In genomic region chr11:117037279-117037951, GRCh38 we compare ENCODE assay signal across 10 cellular contexts.
A peak's percentile ranks its signal among the peaks of the same experiment; 100 is the strongest.
DNase-seq lines count a peak whose midpoint lies in the region; ATAC-seq, FAIRE-seq and TF ChIP-seq lines count a peak whose summit lies in the region.
"Had no signal": no experiment of that assay in that cellular context is flagged by ENCODE, and none has a peak within 500 bp of the region (broad histone marks: within the 10 kb centered on the region; RNA-seq: fewer than 3 reads in every experiment).

No MANE protein-coding gene starts in this region.

- H3K27ac Mint-ChIP-seq in activated T-cell treated with anti-CD3 and anti-CD28 coated beads, Interleukin-2, amount 50 U/mL, for 72 hours = peak overlapping the region; percentile 20
- H3K27ac Mint-ChIP-seq in activated T-helper 17 cell treated with anti-CD3 and anti-CD28 coated beads, Interleukin-2, amount 50 U/mL, for 72 hours = peak overlapping the region; percentile 39
- H3K27ac Mint-ChIP-seq in stimulated activated naive B cell treated with anti-CD40 and anti-IgM and Interleukin-4, amounts not matched to agents 10 μg/mL and 1 μg/mL and 100 μg/mL, for 72 hours = no peak overlapping the region

- ATAC-seq in activated T-cell treated with anti-CD3 and anti-CD28 coated beads, Interleukin-2, amount 50 U/mL, for 72 hours (replicated peaks in 1 of 2) = no peak
- ATAC-seq in activated T-helper 17 cell treated with anti-CD3 and anti-CD28 coated beads, Interleukin-2, amount 50 U/mL, for 72 hours (replicated peaks) = peak; percentile 49
- no peak for ATAC-seq in stimulated activated naive B cell treated with anti-CD40 and anti-IgM and Interleukin-4, amounts not matched to agents 10 μg/mL and 1 μg/mL and 100 μg/mL, for 72 hours (replicated peaks)
- no peak for ATAC-seq in HG03159 (IDR thresholded peaks at IDR 0.05; ENCODE audit: unreplicated experiment)

- peak; percentile 87 for FAIRE-seq in islet of Langerhans (lab: Jason Lieb, UNC)
- no peak for FAIRE-seq in D721Med (lab: Jason Lieb, UNC)

- no peak for TF ChIP-seq CTCF in D721Med (IDR thresholded peaks at IDR 0.05; ENCODE audit: insufficient read depth, missing control alignments)

- H3K36me3 Mint-ChIP-seq in activated T-cell treated with anti-CD3 and anti-CD28 coated beads, Interleukin-2, amount 50 U/mL, for 72 hours (ENCODE audit: insufficient read depth in 2 of 2) = peaks cover 0 to 1% of the 10 kb centered on the region in 2 donors
- H3K36me3 Mint-ChIP-seq in activated T-helper 17 cell treated with anti-CD3 and anti-CD28 coated beads, Interleukin-2, amount 50 U/mL, for 72 hours (ENCODE audit: low read depth) = peaks cover 11% of the 10 kb centered on the region
- peaks cover 1 to 4% of the 10 kb centered on the region in 2 donors for H3K36me3 Mint-ChIP-seq in stimulated activated naive B cell treated with anti-CD40 and anti-IgM and Interleukin-4, amounts not matched to agents 10 μg/mL and 1 μg/mL and 100 μg/mL, for 72 hours

- peaks cover 61% of the 10 kb centered on the region for H3K4me1 Mint-ChIP-seq in activated T-cell treated with anti-CD3 and anti-CD28 coated beads, Interleukin-2, amount 50 U/mL, for 72 hours (ENCODE audit: low read depth)
- H3K4me1 Mint-ChIP-seq in activated T-helper 17 cell treated with anti-CD3 and anti-CD28 coated beads, Interleukin-2, amount 50 U/mL, for 72 hours = peaks cover 46% of the 10 kb centered on the region
- H3K4me1 Mint-ChIP-seq in stimulated activated naive B cell treated with anti-CD40 and anti-IgM and Interleukin-4, amounts not matched to agents 10 μg/mL and 1 μg/mL and 100 μg/mL, for 72 hours = peaks cover 39 to 63% of the 10 kb centered on the region in 2 donors

- H3K27ac ChIP-seq in substantia nigra (ENCODE audit: low read depth, low read length, poor library complexity, severe bottlenecking) = peak overlapping the region; percentile 75

- H3K9me3 Mint-ChIP-seq in activated T-cell treated with anti-CD3 and anti-CD28 coated beads, Interleukin-2, amount 50 U/mL, for 72 hours = no peaks in the 10 kb centered on the region
- H3K9me3 Mint-ChIP-seq in activated T-helper 17 cell treated with anti-CD3 and anti-CD28 coated beads, Interleukin-2, amount 50 U/mL, for 72 hours = no peaks in the 10 kb centered on the region
- H3K9me3 Mint-ChIP-seq in stimulated activated naive B cell treated with anti-CD40 and anti-IgM and Interleukin-4, amounts not matched to agents 10 μg/mL and 1 μg/mL and 100 μg/mL, for 72 hours = no peaks in the 10 kb centered on the region
- H3K9me3 Mint-ChIP-seq: neural crest cell had no signal

- DNase-seq in activated T-cell treated with anti-CD3 and anti-CD28 coated beads, Interleukin-2, amount 50 U/mL, for 72 hours = no peak
- DNase-seq in activated T-cell treated with anti-CD3 and anti-CD28 coated beads, Interleukin-2, amount 50 U/mL, for 1 hour = no peak
- DNase-seq in substantia nigra (lab: John Stamatoyannopoulos, UW) (peak in 1 of 49 donors; percentile 18), D721Med (ENCODE audit: insufficient read length, low spot score) (no peak)
- no peak for DNase-seq in stimulated activated naive B cell treated with anti-CD40 and anti-IgM and Interleukin-4, amounts not matched to agents 10 μg/mL and 1 μg/mL and 100 μg/mL, for 72 hours
- DNase-seq: KBM-7 had no signal

- H3K4me3 Mint-ChIP-seq in activated T-cell treated with anti-CD3 and anti-CD28 coated beads, Interleukin-2, amount 50 U/mL, for 72 hours = peak overlapping the region in 1 of 2 donors; percentile 18
- H3K4me3 Mint-ChIP-seq in activated T-helper 17 cell treated with anti-CD3 and anti-CD28 coated beads, Interleukin-2, amount 50 U/mL, for 72 hours = peak overlapping the region; percentile 49
- no peak overlapping the region for H3K4me3 Mint-ChIP-seq in stimulated activated naive B cell treated with anti-CD40 and anti-IgM and Interleukin-4, amounts not matched to agents 10 μg/mL and 1 μg/mL and 100 μg/mL, for 72 hours
- H3K4me3 Mint-ChIP-seq: neural crest cell had no signal

- H3K27me3 Mint-ChIP-seq in activated T-cell treated with anti-CD3 and anti-CD28 coated beads, Interleukin-2, amount 50 U/mL, for 72 hours (ENCODE audit: low read depth) = no peaks in the 10 kb centered on the region
- no peaks in the 10 kb centered on the region for H3K27me3 Mint-ChIP-seq in activated T-helper 17 cell treated with anti-CD3 and anti-CD28 coated beads, Interleukin-2, amount 50 U/mL, for 72 hours
- no peaks in the 10 kb centered on the region for H3K27me3 Mint-ChIP-seq in stimulated activated naive B cell treated with anti-CD40 and anti-IgM and Interleukin-4, amounts not matched to agents 10 μg/mL and 1 μg/mL and 100 μg/mL, for 72 hours
